In the genomic region with DNA sequence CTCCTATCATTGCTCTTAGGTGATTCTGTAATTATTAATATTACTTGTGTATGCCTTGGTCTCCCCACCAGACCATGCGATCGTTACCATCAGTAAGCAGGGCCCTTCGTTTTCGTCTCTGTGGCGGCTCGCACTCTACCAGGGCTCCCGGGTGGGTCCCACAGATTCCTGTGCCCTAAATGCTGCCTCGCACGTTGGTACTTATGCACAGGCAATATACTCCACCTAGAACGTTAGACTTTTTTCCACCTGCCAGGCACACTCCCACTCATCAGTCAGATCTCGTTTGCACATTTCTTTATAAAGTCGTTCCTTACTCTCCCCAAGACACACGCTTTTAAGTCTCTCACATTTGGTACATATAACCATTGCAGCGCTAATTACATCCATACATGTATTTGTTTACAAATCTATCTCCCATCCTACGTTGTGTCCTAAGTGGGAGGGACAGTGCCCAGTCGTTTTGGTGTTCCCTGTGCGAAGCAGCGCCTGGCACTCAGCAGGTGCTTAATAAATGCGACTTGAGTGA, we compare ENCODE assay signal across 8 cellular contexts. TPM values are rescaled to one million over a fixed set of nuclear protein-coding genes. Genes with fewer than 3 reads are reported as not detected.
A peak's percentile ranks its signal among the peaks of the same experiment; 100 is the strongest.
DNase-seq lines count a peak whose midpoint lies in the region; ATAC-seq and TF ChIP-seq lines count a peak whose summit lies in the region.

No MANE protein-coding gene starts in this region.

- intact Hi-C loops in CD14-positive monocyte (cut with micrococcal nuclease): no loop called here

- peaks cover 0 to 1% (median 0%) of the 10 kb centered on the region in 3 donors for H3K27me3 Mint-ChIP-seq in CD14-positive monocyte (ENCODE audit: low read depth in 3 of 3)
- H3K27me3 Mint-ChIP-seq in neural crest cell (ENCODE audit: low read depth): no peaks in the 10 kb centered on the region

- peak overlapping the region; percentile 97 to 98 for H3K4me3 Mint-ChIP-seq in CD14-positive monocyte
- peak overlapping the region; percentile 96 for H3K4me3 Mint-ChIP-seq in neural crest cell

- H3K9me3 ChIP-seq in MG63 (no peaks in the 10 kb centered on the region), ectodermal cell (ENCODE audit: control insufficient read depth, low read length) (no peaks in the 10 kb centered on the region)

- ATAC-seq in HG02623 (IDR thresholded peaks at IDR 0.05; ENCODE audit: unreplicated experiment): no peak

- peaks cover 17% of the 10 kb centered on the region; the same call in 1 of the 2 replicates for H3K36me3 ChIP-seq in MG63
- H3K36me3 ChIP-seq in ectodermal cell (ENCODE audit: control insufficient read depth, insufficient read depth, low read length): no peaks in the 10 kb centered on the region

- DNase-seq in CD14-positive monocyte (ENCODE audit: low spot score) (no peak), MG63 (no peak), neural crest cell (ENCODE audit: low read depth, low spot score) (no peak), middle frontal gyrus (ENCODE audit: extremely low spot score, low spot score) (no peak), mucosa of gallbladder (ENCODE audit: low spot score) (no peak), germinal center (ENCODE audit: low spot score) (no peak)

- H3K27ac Mint-ChIP-seq in CD14-positive monocyte: peak overlapping the region; percentile 67 to 91 (median 81)
- peak overlapping the region; percentile 89 for H3K27ac Mint-ChIP-seq in neural crest cell (ENCODE audit: unreplicated experiment)

- peak overlapping the region; percentile 65 for H3K4me3 ChIP-seq in MG63
- H3K4me3 ChIP-seq in ectodermal cell (ENCODE audit: insufficient read depth, low read depth, low read length): peak overlapping the region; percentile 68

- peak overlapping the region; percentile 37 for H3K27ac ChIP-seq in ectodermal cell (ENCODE audit: insufficient read depth, low read depth, low read length, poor library complexity, severe bottlenecking)

- peaks cover 35% of the 10 kb centered on the region for H3K4me1 Mint-ChIP-seq in CD14-positive monocyte
- peaks cover 35% of the 10 kb centered on the region for H3K4me1 Mint-ChIP-seq in neural crest cell

- H3K27me3 ChIP-seq in MG63: no peaks in the 10 kb centered on the region
- peaks cover 15% of the 10 kb centered on the region for H3K27me3 ChIP-seq in ectodermal cell (ENCODE audit: control insufficient read depth, insufficient read depth, low read length, poor library complexity, severe bottlenecking)

- H3K36me3 Mint-ChIP-seq in CD14-positive monocyte (peaks cover 18 to 32% of the 10 kb centered on the region in 2 donors), neural crest cell (ENCODE audit: low read depth) (peaks cover 14% of the 10 kb centered on the region)

- peaks cover 7% of the 10 kb centered on the region for H3K4me1 ChIP-seq in ectodermal cell (ENCODE audit: control insufficient read depth, insufficient read depth, low read length)

- no peak for TF ChIP-seq CTCF in CD14-positive monocyte (IDR thresholded peaks at IDR 0.05)
- TF ChIP-seq CTCF in neural crest cell (conservative IDR thresholded peaks at IDR 0.05): no peak

- 27 to 29% methylated on average over 19 of the region's 19 CpGs for WGBS in ectodermal cell, 2 experiments

- H3K9me3 Mint-ChIP-seq in CD14-positive monocyte (peaks cover 0 to 2% (median 0%) of the 10 kb centered on the region in 7 donors), neural crest cell (no peaks in the 10 kb centered on the region)

RNA-seq across cellular contexts. Expression of gene FEZ2, which starts 0.9 kb away (rescaled TPM):
- 1 to 10 TPM; 6.9 to 8.7 TPM for polyA plus RNA-seq in CD14-positive monocyte
- 37.8 and 38.3 TPM in 2 replicates for total RNA-seq in MG63 (2014; rRNA removed; shearing (Covaris generic); ENCODE audit: low replicate concordance)
- polyA plus RNA-seq in ectodermal cell (2013, experiment 1 of 4): 46.2 TPM
- polyA plus RNA-seq in ectodermal cell (2013, experiment 2 of 4): 51.4 TPM
- 46.7 TPM for polyA plus RNA-seq in ectodermal cell (2013, experiment 3 of 4)
- polyA plus RNA-seq in ectodermal cell (2013, experiment 4 of 4): 49.3 TPM
- total RNA-seq in neural crest cell: 43.5 and 48.0 TPM in 2 replicates
- 38.8 TPM for total RNA-seq in mucosa of gallbladder
